ENCODE assay signal across 12 cellular contexts in the genomic region with DNA sequence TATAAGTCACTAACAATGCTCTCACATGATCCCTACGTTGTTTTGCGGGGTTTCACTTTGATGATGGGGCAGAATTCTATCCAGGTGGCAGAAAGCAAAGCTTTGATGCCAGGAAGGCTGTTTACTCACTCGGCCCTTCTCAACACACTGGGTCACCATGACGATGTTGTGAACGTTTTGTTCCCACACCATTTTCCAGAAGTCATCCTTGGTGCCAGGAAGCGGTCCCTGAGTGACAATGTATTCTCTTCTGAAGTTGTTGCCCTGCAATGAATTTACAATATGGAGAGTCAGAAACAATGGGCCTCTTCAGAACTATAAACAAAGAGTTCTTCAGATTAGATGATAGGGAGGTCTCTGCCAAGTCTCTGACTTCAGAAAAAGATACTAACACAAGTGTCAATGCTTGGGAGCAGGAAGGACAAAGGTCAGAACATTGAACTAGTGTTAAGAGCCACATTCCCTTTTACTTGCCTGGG.
DNase-seq lines count a peak whose midpoint lies in the region; ATAC-seq and TF ChIP-seq lines count a peak whose summit lies in the region.
"Had no signal": no experiment of that assay in that cellular context is flagged by ENCODE, and none has a peak within 500 bp of the region (broad histone marks: within the 10 kb centered on the region; RNA-seq: fewer than 3 reads in every experiment).

No MANE protein-coding gene starts in this region.

- CTCF ChIA-PET in activated CD4-positive, alpha-beta memory T cell treated with anti-CD3 and anti-CD28 coated beads, Interleukin-2, amount 10 ng/mL, durations not matched to agents 7 days and 5 days (lab: Charles Lee): no interaction called here

- peak in 2 of 3 experiments; percentile 6 to 52 for DNase-seq in NCI-H1417 (lab: John Stamatoyannopoulos, UW)
- DNase-seq in NCI-H1417 treated with DMSO at 0.1 percent for 48 hours (lab: John Stamatoyannopoulos, UW): no peak
- DNase-seq in glomerular endothelial cell (ENCODE audit: extremely low read depth, low read depth, low spot score): peak; percentile 33
- peak; percentile 72 for DNase-seq in middle frontal gyrus (ENCODE audit: extremely low spot score, low spot score)
- DNase-seq in tibial nerve (ENCODE audit: low spot score in 2 of 2): peak; percentile 19 to 26
- DNase-seq in NCI-H524 treated with DMSO at 0.1 percent for 48 hours (lab: John Stamatoyannopoulos, UW): no peak
- DNase-seq in activated CD4-positive, alpha-beta memory T cell treated with anti-CD3 and anti-CD28 coated beads, Interleukin-2, amount 10 ng/mL, durations not matched to agents 7 days and 5 days: no peak
- DNase-seq in activated naive CD8-positive, alpha-beta T cell treated with anti-CD3 and anti-CD28 coated beads, Interleukin-2, amount 50 U/mL, for 24 hours: no peak
- DNase-seq: activated T-cell treated with anti-CD3 and anti-CD28 coated beads, Interleukin-2, amount 50 U/mL, for 72 hours; NCI-H69; stimulated activated CD4-positive, alpha-beta T cell treated with anti-CD3 and anti-CD28 coated beads, Interleukin-4, amount 100 ng/mL, for 4 hours had no signal

- TF ChIP-seq EP300 in tibial nerve (IDR thresholded peaks at IDR 0.05): peak; percentile 91 to 96

- H3K4me1 ChIP-seq in tibial nerve: peaks cover 0 to 35% (median 12%) of the 10 kb centered on the region in 4 donors

- H3K27me3 Mint-ChIP-seq in activated CD4-positive, alpha-beta memory T cell treated with anti-CD3 and anti-CD28 coated beads, Interleukin-2, amount 10 ng/mL, durations not matched to agents 7 days and 5 days: no peaks in the 10 kb centered on the region
- H3K27me3 Mint-ChIP-seq in activated naive CD8-positive, alpha-beta T cell treated with anti-CD3 and anti-CD28 coated beads, Interleukin-2, amount 50 U/mL, for 24 hours: peaks cover 2% of the 10 kb centered on the region

- no peaks in the 10 kb centered on the region for H3K9me3 Mint-ChIP-seq in activated CD4-positive, alpha-beta memory T cell treated with anti-CD3 and anti-CD28 coated beads, Interleukin-2, amount 10 ng/mL, durations not matched to agents 7 days and 5 days
- H3K9me3 Mint-ChIP-seq in activated naive CD8-positive, alpha-beta T cell treated with anti-CD3 and anti-CD28 coated beads, Interleukin-2, amount 50 U/mL, for 24 hours: no peaks in the 10 kb centered on the region
- H3K9me3 Mint-ChIP-seq: activated T-cell treated with anti-CD3 and anti-CD28 coated beads, Interleukin-2, amount 50 U/mL, for 72 hours had no signal

- 32 to 48% methylated on average over 6 of the region's 6 CpGs for WGBS in tibial nerve, 2 donors

- no peaks in the 10 kb centered on the region for H3K9me3 ChIP-seq in tibial nerve
- H3K9me3 ChIP-seq: neutrophil had no signal

- TF ChIP-seq CTCF in tibial nerve (IDR thresholded peaks at IDR 0.05): no peak

- H3K27ac Mint-ChIP-seq in activated CD4-positive, alpha-beta memory T cell treated with anti-CD3 and anti-CD28 coated beads, Interleukin-2, amount 10 ng/mL, durations not matched to agents 7 days and 5 days: no peak overlapping the region
- no peak overlapping the region for H3K27ac Mint-ChIP-seq in activated naive CD8-positive, alpha-beta T cell treated with anti-CD3 and anti-CD28 coated beads, Interleukin-2, amount 50 U/mL, for 24 hours
- H3K27ac Mint-ChIP-seq: activated T-cell treated with anti-CD3 and anti-CD28 coated beads, Interleukin-2, amount 50 U/mL, for 72 hours had no signal

- H3K36me3 ChIP-seq in tibial nerve: peaks cover 0 to 5% (median 0%) of the 10 kb centered on the region in 3 donors
- H3K36me3 ChIP-seq: neutrophil had no signal

- no peak overlapping the region for H3K4me3 ChIP-seq in tibial nerve

- POLR2A ChIA-PET in activated CD4-positive, alpha-beta memory T cell treated with anti-CD3 and anti-CD28 coated beads, Interleukin-2, amount 10 ng/mL, durations not matched to agents 7 days and 5 days (lab: Charles Lee): no interaction called here

- no peaks in the 10 kb centered on the region for H3K27me3 ChIP-seq in tibial nerve
- H3K27me3 ChIP-seq: neutrophil had no signal

- ATAC-seq in activated naive CD8-positive, alpha-beta T cell treated with anti-CD3 and anti-CD28 coated beads, Interleukin-2, amount 50 U/mL, for 24 hours: no peak
- ATAC-seq: activated T-cell treated with anti-CD3 and anti-CD28 coated beads, Interleukin-2, amount 50 U/mL, for 72 hours had no signal

- H3K36me3 Mint-ChIP-seq in activated CD4-positive, alpha-beta memory T cell treated with anti-CD3 and anti-CD28 coated beads, Interleukin-2, amount 10 ng/mL, durations not matched to agents 7 days and 5 days (ENCODE audit: low read depth): no peaks in the 10 kb centered on the region
- no peaks in the 10 kb centered on the region for H3K36me3 Mint-ChIP-seq in activated naive CD8-positive, alpha-beta T cell treated with anti-CD3 and anti-CD28 coated beads, Interleukin-2, amount 50 U/mL, for 24 hours (ENCODE audit: low read depth)

- peak in 1 of 2 donors; percentile 10 for TF ChIP-seq POLR2A in tibial nerve (IDR thresholded peaks at IDR 0.05)

- no peaks in the 10 kb centered on the region for H3K4me1 Mint-ChIP-seq in activated CD4-positive, alpha-beta memory T cell treated with anti-CD3 and anti-CD28 coated beads, Interleukin-2, amount 10 ng/mL, durations not matched to agents 7 days and 5 days
- no peaks in the 10 kb centered on the region for H3K4me1 Mint-ChIP-seq in activated naive CD8-positive, alpha-beta T cell treated with anti-CD3 and anti-CD28 coated beads, Interleukin-2, amount 50 U/mL, for 24 hours

- no peak overlapping the region for H3K4me3 Mint-ChIP-seq in activated CD4-positive, alpha-beta memory T cell treated with anti-CD3 and anti-CD28 coated beads, Interleukin-2, amount 10 ng/mL, durations not matched to agents 7 days and 5 days
- H3K4me3 Mint-ChIP-seq in activated naive CD8-positive, alpha-beta T cell treated with anti-CD3 and anti-CD28 coated beads, Interleukin-2, amount 50 U/mL, for 24 hours: no peak overlapping the region
- H3K4me3 Mint-ChIP-seq: activated T-cell treated with anti-CD3 and anti-CD28 coated beads, Interleukin-2, amount 50 U/mL, for 72 hours had no signal

- peak overlapping the region; percentile 76 to 95 (median 92) for H3K27ac ChIP-seq in tibial nerve
- H3K27ac ChIP-seq: neutrophil had no signal

Comparison
In these comparisons a context has a peak if more than half of its experiments do, and no peak if none do; other contexts are left out.
1. DNase-seq: peak in NCI-H1417 (2 of 3), glomerular endothelial cell (single experiment), middle frontal gyrus (single experiment) and tibial nerve (2 of 2); none in NCI-H1417 treated with DMSO at 0.1 percent for 48 hours (single experiment), NCI-H524 treated with DMSO at 0.1 percent for 48 hours (single experiment), activated CD4-positive, alpha-beta memory T cell treated with anti-CD3 and anti-CD28 coated beads, Interleukin-2, amount 10 ng/mL, durations not matched to agents 7 days and 5 days (single experiment) and activated naive CD8-positive, alpha-beta T cell treated with anti-CD3 and anti-CD28 coated beads, Interleukin-2, amount 50 U/mL, for 24 hours (single experiment).